In the genomic region with DNA sequence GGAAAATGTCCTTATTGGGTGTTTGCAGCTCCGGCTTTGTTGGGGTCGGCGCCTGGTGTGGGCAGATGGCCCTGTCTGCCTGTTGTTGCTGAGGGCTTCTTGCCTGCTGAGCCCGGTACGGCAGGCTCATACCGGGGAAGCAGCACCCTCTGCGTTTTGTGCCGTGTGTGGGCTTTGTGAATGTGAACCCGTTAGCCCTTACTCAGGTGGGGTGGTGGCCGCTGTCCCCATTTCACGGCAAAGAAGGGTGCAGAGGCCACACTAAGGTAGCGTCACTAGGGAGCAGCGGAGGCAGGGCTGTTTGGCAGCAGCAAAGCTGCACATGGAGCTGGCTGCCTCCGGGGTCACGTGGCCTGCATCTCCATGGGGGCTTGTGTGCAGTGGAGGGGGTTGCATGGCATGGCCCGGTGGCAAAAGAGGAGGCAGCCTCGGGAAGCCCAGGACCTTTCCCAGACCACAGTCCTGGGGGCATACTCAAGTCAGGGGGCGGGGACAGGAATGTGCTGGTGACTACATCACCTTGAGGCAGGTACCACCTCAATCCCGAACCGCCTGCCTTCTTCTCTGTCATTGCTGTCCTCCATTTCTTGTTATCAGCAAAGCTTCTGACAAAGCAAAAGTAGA, we compare ENCODE assay signal across 12 cellular contexts. TPM values are rescaled to one million over a fixed set of nuclear protein-coding genes. Genes with fewer than 3 reads are reported as not detected.
DNase-seq lines count a peak whose midpoint lies in the region; ATAC-seq, FAIRE-seq and TF ChIP-seq lines count a peak whose summit lies in the region.
"Had no signal": no experiment of that assay in that cellular context is flagged by ENCODE, and none has a peak within 500 bp of the region (broad histone marks: within the 10 kb centered on the region; RNA-seq: fewer than 3 reads in every experiment).

No MANE protein-coding gene starts in this region.

- TF ChIP-seq CTCF in smooth muscle cell (IDR thresholded peaks at IDR 0.05; ENCODE audit: borderline replicate concordance, insufficient read depth, poor library complexity, severe bottlenecking): no peak

- no peaks in the 10 kb centered on the region for H3K36me3 ChIP-seq in HUES64 (ENCODE audit: insufficient read depth, low read length)
- no peaks in the 10 kb centered on the region for H3K36me3 ChIP-seq in adipocyte (ENCODE audit: control insufficient read depth, insufficient read depth, low read length, severe bottlenecking)
- no peaks in the 10 kb centered on the region for H3K36me3 ChIP-seq in smooth muscle cell (ENCODE audit: low read depth)

- H3K27me3 ChIP-seq in HUES64 (ENCODE audit: insufficient read depth, low read length): no peaks in the 10 kb centered on the region
- no peaks in the 10 kb centered on the region for H3K27me3 ChIP-seq in adipocyte (replicated peaks; ENCODE audit: control insufficient read depth, insufficient read depth, low read length)
- H3K27me3 ChIP-seq in smooth muscle cell (ENCODE audit: low read depth): no peaks in the 10 kb centered on the region

- no peak for ATAC-seq in HG03175 (IDR thresholded peaks at IDR 0.05; ENCODE audit: unreplicated experiment)
- ATAC-seq: naive thymus-derived CD4-positive, alpha-beta T cell had no signal

- peak overlapping the region; percentile 58; the same call in 1 of the 2 replicates for H3K27ac ChIP-seq in HUES64 (ENCODE audit: low read depth, low read length)
- peak overlapping the region; percentile 100 for H3K27ac ChIP-seq in smooth muscle cell (ENCODE audit: low read depth)

- peak overlapping the region; percentile 85 for H3K4me2 ChIP-seq in smooth muscle cell

- peaks cover 25% of the 10 kb centered on the region for H3K4me1 ChIP-seq in HUES64 (ENCODE audit: insufficient read depth, low read length)
- peaks cover 65% of the 10 kb centered on the region for H3K4me1 ChIP-seq in adipocyte (ENCODE audit: control insufficient read depth, insufficient read depth, low read length)
- peaks cover 62% of the 10 kb centered on the region for H3K4me1 ChIP-seq in smooth muscle cell (ENCODE audit: low read depth)

- WGBS in HUES64: 79% methylated on average over 20 of the region's 20 CpGs
- WGBS in smooth muscle cell (ENCODE audit: low lambda C conversion rate): 43% methylated on average over 20 of the region's 20 CpGs

- H3K4me3 ChIP-seq in HUES64 (ENCODE audit: low read length) (no peak overlapping the region), adipocyte (ENCODE audit: low read length) (no peak overlapping the region), smooth muscle cell (no peak overlapping the region)

- H4K20me1 ChIP-seq in smooth muscle cell (ENCODE audit: low read depth): peaks cover 3% of the 10 kb centered on the region

- DNase-seq in adipocyte (ENCODE audit: low read depth) (no peak), islet precursor cell (peak; percentile 84), smooth muscle cell (lab: John Stamatoyannopoulos, UW; ENCODE audit: unreplicated experiment) (no peak), RCC 7860 (ENCODE audit: low spot score) (no peak), HuH-7.5 (ENCODE audit: low spot score) (no peak), HT-29 (ENCODE audit: low spot score) (no peak)
- DNase-seq: activated CD4-positive, alpha-beta T cell treated with anti-CD3 and anti-CD28 coated beads, Interleukin-2, amount 50 U/mL, for 48 hours; COR-L47; naive thymus-derived CD4-positive, alpha-beta T cell had no signal

- no peak overlapping the region for H3K9ac ChIP-seq in HUES64 (ENCODE audit: low read depth, low read length)
- peak overlapping the region; percentile 52 for H3K9ac ChIP-seq in adipocyte (ENCODE audit: low read length)
- peak overlapping the region; percentile 97 for H3K9ac ChIP-seq in smooth muscle cell (ENCODE audit: low read depth)

- no peaks in the 10 kb centered on the region for H3K9me3 ChIP-seq in HUES64 (ENCODE audit: insufficient read depth, low read depth, low read length)
- H3K9me3 ChIP-seq in adipocyte (ENCODE audit: control insufficient read depth, low read length): no peaks in the 10 kb centered on the region
- no peaks in the 10 kb centered on the region for H3K9me3 ChIP-seq in smooth muscle cell (replicated peaks; ENCODE audit: low read depth)

- H3K79me2 ChIP-seq in smooth muscle cell (ENCODE audit: low read depth): peaks cover 67% of the 10 kb centered on the region

- H3F3A ChIP-seq in smooth muscle cell (ENCODE audit: low read depth): peaks cover 69% of the 10 kb centered on the region

- no peak for FAIRE-seq in RCC 7860 (lab: Jason Lieb, UNC)

- H2AFZ ChIP-seq in smooth muscle cell (ENCODE audit: low read depth): no peak overlapping the region

RNA-seq across cellular contexts. Expression of a gene that starts 47.3 kb away (rescaled TPM):
- 41.5 TPM for polyA plus RNA-seq in HUES64 (2013, experiment 1 of 2)
- polyA plus RNA-seq in HUES64 (2013, experiment 2 of 2): 38.4 TPM
- 20.6 and 22.9 TPM in 2 replicates for total RNA-seq in smooth muscle cell
- polyA plus RNA-seq in smooth muscle cell: 6.8 and 9.3 TPM in 2 replicates
- total RNA-seq in HT-29 (2014; rRNA removed; shearing (Covaris generic)): 49.2 and 57.4 TPM in 2 replicates

RNA-seq across cellular contexts. Expression of a gene that starts 47.7 kb away (rescaled TPM):
- polyA plus RNA-seq in HUES64 (2013, experiment 1 of 2): 81.6 TPM
- polyA plus RNA-seq in HUES64 (2013, experiment 2 of 2): 88.8 TPM
- total RNA-seq in smooth muscle cell: 376 and 417 TPM in 2 replicates
- polyA plus RNA-seq in smooth muscle cell: 596 and 598 TPM in 2 replicates
- total RNA-seq in HT-29 (2014; rRNA removed; shearing (Covaris generic)): 48.0 and 56.3 TPM in 2 replicates
- polyA plus RNA-seq: IgD-negative memory B cell had no signal

RNA-seq across cellular contexts. Expression of a gene that starts 58.2 kb away (rescaled TPM):
- 5.5 TPM for polyA plus RNA-seq in HUES64 (2013, experiment 1 of 2)
- polyA plus RNA-seq in HUES64 (2013, experiment 2 of 2): 8.1 TPM
- total RNA-seq in smooth muscle cell: 18.8 and 22.3 TPM in 2 replicates
- polyA plus RNA-seq in smooth muscle cell: 13.9 and 37.1 TPM in 2 replicates
- 13.5 and 17.2 TPM in 2 replicates for total RNA-seq in HT-29 (2014; rRNA removed; shearing (Covaris generic))
